24 cellular contexts compared by ENCODE assay signal in genomic region chr3:45776611-45777010, GRCh38. TPM values are rescaled to one million over a fixed set of nuclear protein-coding genes. Genes with fewer than 3 reads are reported as not detected.
DNase-seq lines count a peak whose midpoint lies in the region; ATAC-seq and TF ChIP-seq lines count a peak whose summit lies in the region.
"Had no signal": no experiment of that assay in that cellular context is flagged by ENCODE, and none has a peak within 500 bp of the region (broad histone marks: within the 10 kb centered on the region; RNA-seq: fewer than 3 reads in every experiment).

No MANE protein-coding gene starts in this region.

- no peak overlapping the region for H3K27ac Mint-ChIP-seq in endodermal cell
- H3K27ac Mint-ChIP-seq in stimulated activated effector memory CD8-positive, alpha-beta T cell treated with anti-CD3 and anti-CD28 coated beads, Interleukin-12 subunit alpha, Interleukin-12 subunit beta, amount 100 ng/mL, for 72 hours, result no peak overlapping the region
- H3K27ac Mint-ChIP-seq: activated T-helper 17 cell treated with anti-CD3 and anti-CD28 coated beads, Interleukin-2, amount 50 U/mL, for 72 hours; mesothelial cell of epicardium; stimulated activated naive B cell treated with anti-CD40 and anti-IgM and Interleukin-4, amounts not matched to agents 10 μg/mL and 1 μg/mL and 100 μg/mL, for 72 hours had no signal

- H3K9me3 ChIP-seq in endodermal cell (ENCODE audit: control insufficient read depth, low read length), result no peaks in the 10 kb centered on the region
- H3K9me3 ChIP-seq: gastrocnemius medialis, tibial nerve had no signal

- H3K27me3 Mint-ChIP-seq in endodermal cell (ENCODE audit: insufficient read depth), result peaks cover 20% of the 10 kb centered on the region

- TF ChIP-seq CTCF in endodermal cell (conservative IDR thresholded peaks at IDR 0.05), result no peak

- H3K27me3 ChIP-seq in endodermal cell (ENCODE audit: control insufficient read depth, insufficient read depth, low read length, poor library complexity, severe bottlenecking), result no peaks in the 10 kb centered on the region
- H3K27me3 ChIP-seq: gastrocnemius medialis, tibial nerve had no signal

- H3K27ac ChIP-seq in endodermal cell (ENCODE audit: low read depth, low read length), result no peak overlapping the region
- H3K27ac ChIP-seq: brain microvascular endothelial cell, gastrocnemius medialis, tibial nerve had no signal

- peaks cover 21% of the 10 kb centered on the region for H3K4me1 Mint-ChIP-seq in endodermal cell
- peaks cover 27% of the 10 kb centered on the region for H3K4me1 Mint-ChIP-seq in stimulated activated effector memory CD8-positive, alpha-beta T cell treated with anti-CD3 and anti-CD28 coated beads, Interleukin-12 subunit alpha, Interleukin-12 subunit beta, amount 100 ng/mL, for 72 hours
- H3K4me1 Mint-ChIP-seq: CD14-positive monocyte had no signal

- H3K9ac ChIP-seq in endodermal cell (ENCODE audit: extremely low read depth, low read length, poor library complexity, severe bottlenecking), result no peak overlapping the region

- H3K36me3 ChIP-seq in endodermal cell (ENCODE audit: control insufficient read depth, insufficient read depth, low read length), result no peaks in the 10 kb centered on the region
- H3K36me3 ChIP-seq: brain microvascular endothelial cell, gastrocnemius medialis, tibial nerve had no signal

- no peaks in the 10 kb centered on the region for H3K36me3 Mint-ChIP-seq in endodermal cell (ENCODE audit: low read depth)
- H3K36me3 Mint-ChIP-seq in stimulated activated effector memory CD8-positive, alpha-beta T cell treated with anti-CD3 and anti-CD28 coated beads, Interleukin-12 subunit alpha, Interleukin-12 subunit beta, amount 100 ng/mL, for 72 hours, result peaks cover 5% of the 10 kb centered on the region
- H3K36me3 Mint-ChIP-seq: CD14-positive monocyte; mesothelial cell of epicardium; stimulated activated naive B cell treated with anti-CD40 and anti-IgM and Interleukin-4, amounts not matched to agents 10 μg/mL and 1 μg/mL and 100 μg/mL, for 72 hours had no signal

- no peaks in the 10 kb centered on the region for H3K9me3 Mint-ChIP-seq in endodermal cell
- no peaks in the 10 kb centered on the region for H3K9me3 Mint-ChIP-seq in stimulated activated effector memory CD8-positive, alpha-beta T cell treated with anti-CD3 and anti-CD28 coated beads, Interleukin-12 subunit alpha, Interleukin-12 subunit beta, amount 100 ng/mL, for 72 hours
- H3K9me3 Mint-ChIP-seq: activated T-helper 17 cell treated with anti-CD3 and anti-CD28 coated beads, Interleukin-2, amount 50 U/mL, for 72 hours; mesothelial cell of epicardium; stimulated activated naive B cell treated with anti-CD40 and anti-IgM and Interleukin-4, amounts not matched to agents 10 μg/mL and 1 μg/mL and 100 μg/mL, for 72 hours had no signal

- no peak for ATAC-seq in stimulated activated effector memory CD8-positive, alpha-beta T cell treated with anti-CD3 and anti-CD28 coated beads, Interleukin-12 subunit alpha, Interleukin-12 subunit beta, amount 100 ng/mL, for 72 hours
- ATAC-seq: activated CD4-positive, CD25-positive, alpha-beta regulatory T cell treated with anti-CD3 and anti-CD28 coated beads, Interleukin-2, amount 50 U/mL, for 24 hours; activated T-helper 17 cell treated with anti-CD3 and anti-CD28 coated beads, Interleukin-2, amount 50 U/mL, for 72 hours; gastrocnemius medialis; PC-3; SK-N-SH treated with all-trans-retinoic acid at 6 μM for 48 hours; stimulated activated naive B cell treated with anti-CD40 and anti-IgM and Interleukin-4, amounts not matched to agents 10 μg/mL and 1 μg/mL and 100 μg/mL, for 72 hours had no signal

- no peak overlapping the region for H3K4me3 Mint-ChIP-seq in endodermal cell
- no peak overlapping the region for H3K4me3 Mint-ChIP-seq in stimulated activated effector memory CD8-positive, alpha-beta T cell treated with anti-CD3 and anti-CD28 coated beads, Interleukin-12 subunit alpha, Interleukin-12 subunit beta, amount 100 ng/mL, for 72 hours
- H3K4me3 Mint-ChIP-seq: activated T-helper 17 cell treated with anti-CD3 and anti-CD28 coated beads, Interleukin-2, amount 50 U/mL, for 72 hours; CD14-positive monocyte; mesothelial cell of epicardium; stimulated activated naive B cell treated with anti-CD40 and anti-IgM and Interleukin-4, amounts not matched to agents 10 μg/mL and 1 μg/mL and 100 μg/mL, for 72 hours had no signal

- H3K4me1 ChIP-seq in endodermal cell (ENCODE audit: control insufficient read depth, insufficient read depth, low read length), result no peaks in the 10 kb centered on the region
- H3K4me1 ChIP-seq: tibial nerve had no signal

- H3K4me3 ChIP-seq in endodermal cell (ENCODE audit: low read length), result no peak overlapping the region
- H3K4me3 ChIP-seq: gastrocnemius medialis, tibial nerve had no signal

- 90 to 99% methylated on average over 7 to 8 of the region's 8 CpGs for WGBS in endodermal cell (ENCODE audit: insufficient coverage in 1 of 2, insufficient read length in 1 of 2), 2 experiments

- DNase-seq in COR-L47 (lab: John Stamatoyannopoulos, UW), result peak; percentile 66
- peak; percentile 22 to 70 (median 34) for DNase-seq in NCI-H1417 (lab: John Stamatoyannopoulos, UW)
- DNase-seq in NCI-H69 (lab: John Stamatoyannopoulos, UW), result peak; percentile 93
- peak; percentile 37 for DNase-seq in endodermal cell
- no peak for DNase-seq in stimulated activated naive CD4-positive, alpha-beta T cell (lab: John Stamatoyannopoulos, UW)
- no peak for DNase-seq in stimulated activated effector memory CD8-positive, alpha-beta T cell treated with anti-CD3 and anti-CD28 coated beads, Interleukin-12 subunit alpha, Interleukin-12 subunit beta, amount 100 ng/mL, for 72 hours (ENCODE audit: low spot score in 2 of 2)
- DNase-seq in stimulated activated CD4-positive, alpha-beta T cell treated with anti-CD3 and anti-CD28 coated beads, Interleukin-2, amount 100 ng/mL, for 24 hours, result no peak
- no peak for DNase-seq in DMS153 (lab: John Stamatoyannopoulos, UW)
- DNase-seq: ACHN; brain microvascular endothelial cell; dermis blood vessel endothelial cell; gastrocnemius medialis; NCI-H524; PC-3; stimulated activated naive B cell treated with anti-CD40 and anti-IgM and Interleukin-4, amounts not matched to agents 10 μg/mL and 1 μg/mL and 100 μg/mL, for 72 hours; T1000 had no signal

RNA-seq across cellular contexts. Expression of gene SLC6A20, which starts 19.7 kb away (rescaled TPM):
- total RNA-seq in endodermal cell, result 1 to 10 TPM in 1 of 2 donors, under 1 TPM in 1; 0.29 to 1.5 TPM
- polyA plus RNA-seq in endodermal cell (2013, experiment 1 of 2), result 0.18 TPM
- 0.46 TPM for polyA plus RNA-seq in endodermal cell (2013, experiment 2 of 2)
- total RNA-seq: activated T-helper 17 cell treated with anti-CD3 and anti-CD28 coated beads, Interleukin-2, amount 50 U/mL, for 72 hours; Daoy; dermis blood vessel endothelial cell; H4; mesothelial cell of epicardium; PC-3 had no signal
- polyA plus RNA-seq: CD14-positive monocyte had no signal

Comparison
In these comparisons a context has a peak if more than half of its experiments do, and no peak if none do; other contexts are left out.
1. DNase-seq: peak in COR-L47 (single experiment), NCI-H1417 (3 of 3), NCI-H69 (single experiment) and endodermal cell (single experiment); none in stimulated activated naive CD4-positive, alpha-beta T cell (0 of 6), stimulated activated effector memory CD8-positive, alpha-beta T cell treated with anti-CD3 and anti-CD28 coated beads, Interleukin-12 subunit alpha, Interleukin-12 subunit beta, amount 100 ng/mL, for 72 hours (0 of 2), stimulated activated CD4-positive, alpha-beta T cell treated with anti-CD3 and anti-CD28 coated beads, Interleukin-2, amount 100 ng/mL, for 24 hours (0 of 2) and DMS153 (single experiment).